Comparison of ENCODE assay signal across 9 cellular contexts in the genomic region with DNA sequence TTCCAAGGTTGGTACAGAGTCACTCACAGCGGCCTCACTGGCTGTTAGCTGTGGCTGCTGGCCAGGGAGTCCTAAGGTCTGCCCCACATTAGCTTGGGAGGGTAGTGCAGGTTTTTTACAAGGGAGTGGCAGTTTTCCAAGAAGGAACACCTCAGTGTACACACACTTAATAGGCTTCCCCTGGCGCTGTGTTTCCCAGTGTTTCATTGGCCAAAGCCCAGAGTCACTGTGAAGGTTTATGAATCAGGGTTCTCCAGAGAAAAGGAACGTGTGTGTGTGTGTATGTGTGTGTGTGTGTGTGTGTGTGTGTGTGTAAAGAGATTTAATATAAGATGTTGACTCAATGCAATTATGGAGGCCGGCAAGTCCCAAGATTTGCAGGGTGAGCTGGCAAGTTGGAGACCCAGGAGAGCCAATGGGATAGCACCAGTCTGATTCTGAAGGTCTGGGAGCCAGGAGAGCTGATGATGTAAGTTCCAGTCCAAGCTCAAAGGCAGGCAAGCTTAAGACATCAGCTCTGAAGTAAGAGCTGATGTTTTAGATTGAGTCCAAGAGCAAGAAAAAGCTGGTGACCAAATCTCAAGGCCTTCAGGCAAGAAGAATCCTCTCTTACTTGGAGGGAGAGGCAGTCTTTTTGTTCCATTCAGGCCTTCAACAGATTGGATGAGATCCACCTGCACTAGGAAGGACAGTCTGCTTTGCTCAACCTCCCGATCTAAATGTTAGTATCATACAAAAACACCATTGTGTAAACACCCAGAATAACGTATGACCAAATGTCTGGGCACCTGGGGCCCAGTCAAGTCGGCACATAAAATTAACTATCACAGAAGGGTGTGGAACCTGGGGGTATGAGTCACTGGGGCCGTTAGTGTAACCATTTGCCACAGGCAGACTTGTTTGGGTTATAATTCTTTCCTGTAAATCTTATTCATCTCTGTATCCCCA.
DNase-seq lines count a peak whose midpoint lies in the region; ATAC-seq, FAIRE-seq and TF ChIP-seq lines count a peak whose summit lies in the region.
"Had no signal": no experiment of that assay in that cellular context is flagged by ENCODE, and none has a peak within 500 bp of the region (broad histone marks: within the 10 kb centered on the region; RNA-seq: fewer than 3 reads in every experiment).

No MANE protein-coding gene starts in this region.

- H3K27ac ChIP-seq in brain microvascular endothelial cell: peak overlapping the region; percentile 27
- H3K27ac ChIP-seq in trophoblast cell (ENCODE audit: low read depth, low read length): no peak overlapping the region
- H3K27ac ChIP-seq: HL-60 had no signal

- no peaks in the 10 kb centered on the region for H3K27me3 ChIP-seq in brain microvascular endothelial cell (replicated peaks)
- no peaks in the 10 kb centered on the region for H3K27me3 ChIP-seq in trophoblast cell (ENCODE audit: insufficient read depth, low read length)

- no peak overlapping the region for H3K18ac ChIP-seq in trophoblast cell (ENCODE audit: low read length)

- H4K8ac ChIP-seq in trophoblast cell (ENCODE audit: low read depth, low read length): no peak overlapping the region

- H2BK12ac ChIP-seq in trophoblast cell (ENCODE audit: low read length): no peak overlapping the region

- WGBS in trophoblast cell (ENCODE audit: extremely low coverage, insufficient coverage, insufficient read length): no CpG with 5 or more reads among the region's 8 CpGs

- H3K23ac ChIP-seq in trophoblast cell (ENCODE audit: low read length): no peak overlapping the region

- no peak overlapping the region for H2BK120ac ChIP-seq in trophoblast cell (ENCODE audit: insufficient read depth, low read length, poor library complexity)

- no peaks in the 10 kb centered on the region for H3K79me1 ChIP-seq in trophoblast cell (ENCODE audit: low read length)

- no peak overlapping the region for H3K4me2 ChIP-seq in trophoblast cell (ENCODE audit: low read length)

- peak; percentile 83 for FAIRE-seq in RCC 7860 (lab: Jason Lieb, UNC)

- no peak overlapping the region for H4K91ac ChIP-seq in trophoblast cell (ENCODE audit: low read depth, low read length)

- H2AFZ ChIP-seq in trophoblast cell (ENCODE audit: insufficient read depth, low read length, poor library complexity): no peak overlapping the region

- ATAC-seq in GM21786 (IDR thresholded peaks at IDR 0.05; ENCODE audit: unreplicated experiment): no peak

- DNase-seq in DMS79 treated with DMSO at 0.1 percent for 48 hours (lab: John Stamatoyannopoulos, UW): peak; percentile 62
- DNase-seq in RCC 7860 (ENCODE audit: low spot score): peak; percentile 73
- peak; percentile 52 for DNase-seq in brain microvascular endothelial cell
- DNase-seq in trophoblast cell: peak; percentile 9 to 10
- no peak for DNase-seq in OCI-M1 (lab: John Stamatoyannopoulos, UW)
- DNase-seq in NCI-H2227 (lab: John Stamatoyannopoulos, UW; ENCODE audit: unreplicated experiment): no peak
- no peak for DNase-seq in KG1 (lab: John Stamatoyannopoulos, UW)

- no peaks in the 10 kb centered on the region for H3K9me3 ChIP-seq in trophoblast cell (ENCODE audit: insufficient read depth, low read depth, low read length)

- H4K12ac ChIP-seq in trophoblast cell (ENCODE audit: low read depth, low read length): no peak overlapping the region

- H3K4me3 ChIP-seq in brain microvascular endothelial cell (ENCODE audit: low read depth, low read length): no peak overlapping the region
- no peak overlapping the region for H3K4me3 ChIP-seq in trophoblast cell (ENCODE audit: low read depth, low read length)

- TF ChIP-seq CTCF in brain microvascular endothelial cell (IDR thresholded peaks at IDR 0.05; ENCODE audit: low read depth, low read length, missing control alignments): no peak

- H2AK5ac ChIP-seq in trophoblast cell (ENCODE audit: low read length): no peak overlapping the region

- no peak overlapping the region for H3K14ac ChIP-seq in trophoblast cell (ENCODE audit: low read length)

- H3K4me1 ChIP-seq in trophoblast cell (ENCODE audit: control insufficient read depth in 1 of 2, insufficient read depth in 2 of 2, low read length in 2 of 2): peaks cover 0 to 2% of the 10 kb centered on the region in 2 experiments

- in situ Hi-C loops in brain microvascular endothelial cell (cut with HindIII; ENCODE audit: low pct_ligation_motif_present, low sequenced_read_pairs): no loop called here

- H3K79me2 ChIP-seq in trophoblast cell (ENCODE audit: control insufficient read depth, insufficient read depth, low read length, poor library complexity): no peaks in the 10 kb centered on the region

- H3K36me3 ChIP-seq in brain microvascular endothelial cell (replicated peaks) (no peaks in the 10 kb centered on the region), trophoblast cell (ENCODE audit: control insufficient read depth in 1 of 2, insufficient read depth in 2 of 2, low read length in 2 of 2) (no peaks in the 10 kb centered on the region)

- H2BK5ac ChIP-seq in trophoblast cell (ENCODE audit: low read depth, low read length, poor library complexity): no peak overlapping the region

- H3K9ac ChIP-seq in trophoblast cell (ENCODE audit: low read length): no peak overlapping the region

- H3K4ac ChIP-seq in trophoblast cell (ENCODE audit: low read depth, low read length): no peak overlapping the region

Comparison
In these comparisons a context has a peak if more than half of its experiments do, and no peak if none do; other contexts are left out.
1. DNase-seq: peak in DMS79 treated with DMSO at 0.1 percent for 48 hours (single experiment), RCC 7860 (single experiment), brain microvascular endothelial cell (single experiment) and trophoblast cell (2 of 2); none in OCI-M1 (single experiment), NCI-H2227 (single experiment) and KG1 (single experiment).